Comparison of ENCODE assay signal across 8 cellular contexts in the genomic region with DNA sequence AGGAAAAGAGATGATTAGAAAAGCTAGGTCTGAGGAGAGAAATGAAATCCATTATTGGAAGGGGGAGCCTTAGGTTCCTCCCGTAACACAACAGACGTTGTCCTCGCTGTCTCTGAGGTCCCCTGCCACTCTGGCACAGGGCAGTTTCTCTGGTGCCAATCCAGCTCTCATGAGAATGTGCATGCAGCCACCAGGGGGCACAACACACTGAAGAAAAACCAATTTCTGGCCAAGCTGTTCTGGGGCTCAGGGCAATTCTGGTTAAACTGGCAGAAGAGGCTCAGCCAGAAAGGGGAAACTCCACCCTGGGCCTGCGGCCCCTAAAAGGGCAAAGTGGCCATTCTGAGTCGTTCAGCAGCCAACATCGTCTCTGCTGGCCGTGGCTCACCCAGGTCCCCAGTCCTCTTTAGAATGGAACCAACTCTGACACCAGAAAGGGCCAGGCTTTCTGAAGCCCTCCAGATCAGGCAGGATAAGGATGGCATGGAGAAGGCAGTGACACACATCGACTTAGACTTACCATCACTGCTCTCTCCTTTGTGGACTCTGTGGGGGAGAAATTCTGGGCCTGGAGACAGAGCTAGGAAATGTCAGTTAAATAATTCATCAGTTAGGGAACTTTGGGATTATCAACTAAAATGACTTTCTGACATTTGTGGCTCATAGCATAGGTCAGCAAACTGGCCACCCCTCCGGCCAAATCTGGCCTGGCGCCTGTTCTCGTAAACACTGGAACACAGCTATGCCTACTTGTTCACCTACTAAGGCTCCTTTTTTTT. TPM values are rescaled to one million over a fixed set of nuclear protein-coding genes. Genes with fewer than 3 reads are reported as not detected.
A peak's percentile ranks its signal among the peaks of the same experiment; 100 is the strongest.
DNase-seq lines count a peak whose midpoint lies in the region; TF ChIP-seq lines count a peak whose summit lies in the region.

No MANE protein-coding gene starts in this region.

- peak; percentile 61 for DNase-seq in COR-L47 (lab: John Stamatoyannopoulos, UW)
- peak; percentile 72 for DNase-seq in GM20000 (ENCODE audit: low spot score)
- DNase-seq in HT-29 (ENCODE audit: low spot score) = peak; percentile 92
- DNase-seq in NOMO-1 treated with DMSO at 0.1 percent for 48 hours (lab: John Stamatoyannopoulos, UW; ENCODE audit: unreplicated experiment) = peak; percentile 97
- peak; percentile 74 for DNase-seq in activated CD8-positive, alpha-beta memory T cell treated with anti-CD3 and anti-CD28 coated beads, Interleukin-2, amount 50 U/mL, for 4 hours
- peak; percentile 57 for DNase-seq in epidermal melanocyte (ENCODE audit: insufficient read length, low spot score)
- peak; percentile 80 for DNase-seq in mucosa of gallbladder (ENCODE audit: low spot score)
- peak; percentile 57 for DNase-seq in stimulated activated CD8-positive, alpha-beta memory T cell treated with anti-CD3 and anti-CD28 coated beads, Interleukin-4, amount 100 ng/mL, for 24 hours (ENCODE audit: low read depth)

- TF ChIP-seq CTCF in GM20000 (IDR thresholded peaks at IDR 0.05; ENCODE audit: extremely low read depth, missing control alignments) = peak; percentile 84

RNA-seq across cellular contexts. Expression of gene GOLPH3, which starts 58.5 kb away (rescaled TPM):
- 132 and 158 TPM in 2 replicates for total RNA-seq in HT-29 (2014; rRNA removed; shearing (Covaris generic))
- 154 TPM for total RNA-seq in mucosa of gallbladder

Comparison
In these comparisons a context has a peak if more than half of its experiments do, and no peak if none do; other contexts are left out.
1. Peak in every context shown above with its lines: DNase-seq.